In the genomic region with DNA sequence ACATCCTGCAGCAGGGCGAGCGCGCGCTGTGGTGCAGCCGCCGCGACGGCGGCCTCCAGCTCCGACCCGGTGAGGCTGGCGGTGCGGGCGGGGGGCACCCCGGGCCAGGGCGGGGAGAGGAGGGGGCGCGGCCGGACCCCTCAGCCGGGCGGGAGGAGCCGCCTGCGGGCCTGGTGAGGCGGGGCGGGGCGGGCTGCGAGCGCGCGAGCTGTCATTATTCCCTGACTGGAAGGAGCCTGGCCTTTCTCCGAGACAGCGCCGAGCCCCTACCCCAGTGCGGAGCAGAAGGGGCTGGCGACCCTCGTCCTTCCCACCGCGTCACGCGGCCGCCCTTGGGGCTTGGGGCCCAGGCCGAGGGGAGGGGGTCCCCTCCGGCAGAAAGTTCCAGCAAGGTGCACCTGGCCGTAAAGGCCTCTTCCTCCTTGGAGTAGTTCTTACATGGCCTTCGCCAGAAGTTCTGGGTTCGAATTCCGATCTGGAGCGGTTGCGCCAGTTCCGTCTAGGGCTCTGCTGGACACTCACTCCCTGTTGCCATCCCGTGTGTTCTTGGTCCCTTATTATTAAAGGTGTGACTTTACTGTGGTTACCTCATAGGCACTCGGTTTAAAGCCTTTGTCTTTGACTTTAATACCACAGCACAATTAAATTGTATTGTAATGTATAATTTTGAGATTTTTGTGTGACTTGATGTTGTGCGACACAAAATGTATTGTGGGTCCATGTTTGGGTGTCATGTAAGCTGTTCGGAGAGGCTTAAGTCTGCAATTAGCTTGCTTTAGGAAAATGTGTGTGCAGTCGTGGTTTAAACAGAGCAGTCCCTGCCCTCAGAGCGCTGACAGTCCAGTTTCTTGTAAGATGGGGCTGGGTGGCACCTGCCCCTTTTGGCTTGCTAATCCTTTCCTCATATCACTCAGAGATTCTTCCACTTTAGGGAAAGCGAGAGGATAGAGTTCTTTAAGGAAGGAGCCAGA, we compare ENCODE assay signal across 1 cellular context.
TF ChIP-seq lines count a peak whose summit lies in the region.

No MANE protein-coding gene starts in this region.

TF ChIP-seq in WTC11, 78 proteins besides CTCF, POLR2A, EP300 and RAD21 (continued from another document):
- TF ChIP-seq, protein P1, sequence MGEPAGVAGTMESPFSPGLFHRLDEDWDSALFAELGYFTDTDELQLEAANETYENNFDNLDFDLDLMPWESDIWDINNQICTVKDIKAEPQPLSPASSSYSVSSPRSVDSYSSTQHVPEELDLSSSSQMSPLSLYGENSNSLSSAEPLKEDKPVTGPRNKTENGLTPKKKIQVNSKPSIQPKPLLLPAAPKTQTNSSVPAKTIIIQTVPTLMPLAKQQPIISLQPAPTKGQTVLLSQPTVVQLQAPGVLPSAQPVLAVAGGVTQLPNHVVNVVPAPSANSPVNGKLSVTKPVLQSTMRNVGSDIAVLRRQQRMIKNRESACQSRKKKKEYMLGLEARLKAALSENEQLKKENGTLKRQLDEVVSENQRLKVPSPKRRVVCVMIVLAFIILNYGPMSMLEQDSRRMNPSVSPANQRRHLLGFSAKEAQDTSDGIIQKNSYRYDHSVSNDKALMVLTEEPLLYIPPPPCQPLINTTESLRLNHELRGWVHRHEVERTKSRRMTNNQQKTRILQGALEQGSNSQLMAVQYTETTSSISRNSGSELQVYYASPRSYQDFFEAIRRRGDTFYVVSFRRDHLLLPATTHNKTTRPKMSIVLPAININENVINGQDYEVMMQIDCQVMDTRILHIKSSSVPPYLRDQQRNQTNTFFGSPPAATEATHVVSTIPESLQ (CRISPR knock-in tag; IDR thresholded peaks at IDR 0.05) = no peak
- no peak for TF ChIP-seq ZNF416 (CRISPR knock-in tag; IDR thresholded peaks at IDR 0.05)
- TF ChIP-seq, protein P2, sequence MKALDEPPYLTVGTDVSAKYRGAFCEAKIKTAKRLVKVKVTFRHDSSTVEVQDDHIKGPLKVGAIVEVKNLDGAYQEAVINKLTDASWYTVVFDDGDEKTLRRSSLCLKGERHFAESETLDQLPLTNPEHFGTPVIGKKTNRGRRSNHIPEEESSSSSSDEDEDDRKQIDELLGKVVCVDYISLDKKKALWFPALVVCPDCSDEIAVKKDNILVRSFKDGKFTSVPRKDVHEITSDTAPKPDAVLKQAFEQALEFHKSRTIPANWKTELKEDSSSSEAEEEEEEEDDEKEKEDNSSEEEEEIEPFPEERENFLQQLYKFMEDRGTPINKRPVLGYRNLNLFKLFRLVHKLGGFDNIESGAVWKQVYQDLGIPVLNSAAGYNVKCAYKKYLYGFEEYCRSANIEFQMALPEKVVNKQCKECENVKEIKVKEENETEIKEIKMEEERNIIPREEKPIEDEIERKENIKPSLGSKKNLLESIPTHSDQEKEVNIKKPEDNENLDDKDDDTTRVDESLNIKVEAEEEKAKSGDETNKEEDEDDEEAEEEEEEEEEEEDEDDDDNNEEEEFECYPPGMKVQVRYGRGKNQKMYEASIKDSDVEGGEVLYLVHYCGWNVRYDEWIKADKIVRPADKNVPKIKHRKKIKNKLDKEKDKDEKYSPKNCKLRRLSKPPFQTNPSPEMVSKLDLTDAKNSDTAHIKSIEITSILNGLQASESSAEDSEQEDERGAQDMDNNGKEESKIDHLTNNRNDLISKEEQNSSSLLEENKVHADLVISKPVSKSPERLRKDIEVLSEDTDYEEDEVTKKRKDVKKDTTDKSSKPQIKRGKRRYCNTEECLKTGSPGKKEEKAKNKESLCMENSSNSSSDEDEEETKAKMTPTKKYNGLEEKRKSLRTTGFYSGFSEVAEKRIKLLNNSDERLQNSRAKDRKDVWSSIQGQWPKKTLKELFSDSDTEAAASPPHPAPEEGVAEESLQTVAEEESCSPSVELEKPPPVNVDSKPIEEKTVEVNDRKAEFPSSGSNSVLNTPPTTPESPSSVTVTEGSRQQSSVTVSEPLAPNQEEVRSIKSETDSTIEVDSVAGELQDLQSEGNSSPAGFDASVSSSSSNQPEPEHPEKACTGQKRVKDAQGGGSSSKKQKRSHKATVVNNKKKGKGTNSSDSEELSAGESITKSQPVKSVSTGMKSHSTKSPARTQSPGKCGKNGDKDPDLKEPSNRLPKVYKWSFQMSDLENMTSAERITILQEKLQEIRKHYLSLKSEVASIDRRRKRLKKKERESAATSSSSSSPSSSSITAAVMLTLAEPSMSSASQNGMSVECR (CRISPR knock-in tag; IDR thresholded peaks at IDR 0.05; ENCODE audit: borderline replicate concordance) = no peak
- TF ChIP-seq ESRRA (CRISPR knock-in tag; IDR thresholded peaks at IDR 0.05; ENCODE audit: borderline replicate concordance) = 0 out of 2 replicates have a peak, but pooled peaks have one; percentile 26
- TF ChIP-seq SMAD4 (CRISPR knock-in tag; IDR thresholded peaks at IDR 0.05) = no peak
- TF ChIP-seq, protein P3, sequence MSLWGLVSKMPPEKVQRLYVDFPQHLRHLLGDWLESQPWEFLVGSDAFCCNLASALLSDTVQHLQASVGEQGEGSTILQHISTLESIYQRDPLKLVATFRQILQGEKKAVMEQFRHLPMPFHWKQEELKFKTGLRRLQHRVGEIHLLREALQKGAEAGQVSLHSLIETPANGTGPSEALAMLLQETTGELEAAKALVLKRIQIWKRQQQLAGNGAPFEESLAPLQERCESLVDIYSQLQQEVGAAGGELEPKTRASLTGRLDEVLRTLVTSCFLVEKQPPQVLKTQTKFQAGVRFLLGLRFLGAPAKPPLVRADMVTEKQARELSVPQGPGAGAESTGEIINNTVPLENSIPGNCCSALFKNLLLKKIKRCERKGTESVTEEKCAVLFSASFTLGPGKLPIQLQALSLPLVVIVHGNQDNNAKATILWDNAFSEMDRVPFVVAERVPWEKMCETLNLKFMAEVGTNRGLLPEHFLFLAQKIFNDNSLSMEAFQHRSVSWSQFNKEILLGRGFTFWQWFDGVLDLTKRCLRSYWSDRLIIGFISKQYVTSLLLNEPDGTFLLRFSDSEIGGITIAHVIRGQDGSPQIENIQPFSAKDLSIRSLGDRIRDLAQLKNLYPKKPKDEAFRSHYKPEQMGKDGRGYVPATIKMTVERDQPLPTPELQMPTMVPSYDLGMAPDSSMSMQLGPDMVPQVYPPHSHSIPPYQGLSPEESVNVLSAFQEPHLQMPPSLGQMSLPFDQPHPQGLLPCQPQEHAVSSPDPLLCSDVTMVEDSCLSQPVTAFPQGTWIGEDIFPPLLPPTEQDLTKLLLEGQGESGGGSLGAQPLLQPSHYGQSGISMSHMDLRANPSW (CRISPR knock-in tag; conservative IDR thresholded peaks at IDR 0.05; ENCODE audit: low read depth) = no peak
- TF ChIP-seq, protein P4, sequence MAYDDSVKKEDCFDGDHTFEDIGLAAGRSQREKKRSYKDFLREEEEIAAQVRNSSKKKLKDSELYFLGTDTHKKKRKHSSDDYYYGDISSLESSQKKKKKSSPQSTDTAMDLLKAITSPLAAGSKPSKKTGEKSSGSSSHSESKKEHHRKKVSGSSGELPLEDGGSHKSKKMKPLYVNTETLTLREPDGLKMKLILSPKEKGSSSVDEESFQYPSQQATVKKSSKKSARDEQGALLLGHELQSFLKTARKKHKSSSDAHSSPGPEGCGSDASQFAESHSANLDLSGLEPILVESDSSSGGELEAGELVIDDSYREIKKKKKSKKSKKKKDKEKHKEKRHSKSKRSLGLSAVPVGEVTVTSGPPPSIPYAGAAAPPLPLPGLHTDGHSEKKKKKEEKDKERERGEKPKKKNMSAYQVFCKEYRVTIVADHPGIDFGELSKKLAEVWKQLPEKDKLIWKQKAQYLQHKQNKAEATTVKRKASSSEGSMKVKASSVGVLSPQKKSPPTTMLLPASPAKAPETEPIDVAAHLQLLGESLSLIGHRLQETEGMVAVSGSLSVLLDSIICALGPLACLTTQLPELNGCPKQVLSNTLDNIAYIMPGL (CRISPR knock-in tag; IDR thresholded peaks at IDR 0.05) = 0 out of 2 replicates have a peak, but pooled peaks have one; percentile 9
- no peak for TF ChIP-seq ZNF317 (CRISPR knock-in tag; IDR thresholded peaks at IDR 0.05; ENCODE audit: borderline replicate concordance, low read depth)
- TF ChIP-seq, protein P5, sequence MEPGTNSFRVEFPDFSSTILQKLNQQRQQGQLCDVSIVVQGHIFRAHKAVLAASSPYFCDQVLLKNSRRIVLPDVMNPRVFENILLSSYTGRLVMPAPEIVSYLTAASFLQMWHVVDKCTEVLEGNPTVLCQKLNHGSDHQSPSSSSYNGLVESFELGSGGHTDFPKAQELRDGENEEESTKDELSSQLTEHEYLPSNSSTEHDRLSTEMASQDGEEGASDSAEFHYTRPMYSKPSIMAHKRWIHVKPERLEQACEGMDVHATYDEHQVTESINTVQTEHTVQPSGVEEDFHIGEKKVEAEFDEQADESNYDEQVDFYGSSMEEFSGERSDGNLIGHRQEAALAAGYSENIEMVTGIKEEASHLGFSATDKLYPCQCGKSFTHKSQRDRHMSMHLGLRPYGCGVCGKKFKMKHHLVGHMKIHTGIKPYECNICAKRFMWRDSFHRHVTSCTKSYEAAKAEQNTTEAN (CRISPR knock-in tag; IDR thresholded peaks at IDR 0.05) = no peak
- TF ChIP-seq, protein P6, sequence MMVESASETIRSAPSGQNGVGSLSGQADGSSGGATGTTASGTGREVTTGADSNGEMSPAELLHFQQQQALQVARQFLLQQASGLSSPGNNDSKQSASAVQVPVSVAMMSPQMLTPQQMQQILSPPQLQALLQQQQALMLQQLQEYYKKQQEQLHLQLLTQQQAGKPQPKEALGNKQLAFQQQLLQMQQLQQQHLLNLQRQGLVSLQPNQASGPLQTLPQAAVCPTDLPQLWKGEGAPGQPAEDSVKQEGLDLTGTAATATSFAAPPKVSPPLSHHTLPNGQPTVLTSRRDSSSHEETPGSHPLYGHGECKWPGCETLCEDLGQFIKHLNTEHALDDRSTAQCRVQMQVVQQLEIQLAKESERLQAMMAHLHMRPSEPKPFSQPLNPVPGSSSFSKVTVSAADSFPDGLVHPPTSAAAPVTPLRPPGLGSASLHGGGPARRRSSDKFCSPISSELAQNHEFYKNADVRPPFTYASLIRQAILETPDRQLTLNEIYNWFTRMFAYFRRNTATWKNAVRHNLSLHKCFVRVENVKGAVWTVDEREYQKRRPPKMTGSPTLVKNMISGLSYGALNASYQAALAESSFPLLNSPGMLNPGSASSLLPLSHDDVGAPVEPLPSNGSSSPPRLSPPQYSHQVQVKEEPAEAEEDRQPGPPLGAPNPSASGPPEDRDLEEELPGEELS (CRISPR knock-in tag; IDR thresholded peaks at IDR 0.05) = no peak
- TF ChIP-seq, protein P7, sequence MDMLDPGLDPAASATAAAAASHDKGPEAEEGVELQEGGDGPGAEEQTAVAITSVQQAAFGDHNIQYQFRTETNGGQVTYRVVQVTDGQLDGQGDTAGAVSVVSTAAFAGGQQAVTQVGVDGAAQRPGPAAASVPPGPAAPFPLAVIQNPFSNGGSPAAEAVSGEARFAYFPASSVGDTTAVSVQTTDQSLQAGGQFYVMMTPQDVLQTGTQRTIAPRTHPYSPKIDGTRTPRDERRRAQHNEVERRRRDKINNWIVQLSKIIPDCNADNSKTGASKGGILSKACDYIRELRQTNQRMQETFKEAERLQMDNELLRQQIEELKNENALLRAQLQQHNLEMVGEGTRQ (CRISPR knock-in tag; IDR thresholded peaks at IDR 0.05) = no peak; the same call in 1 of the 2 replicates
- no peak for TF ChIP-seq SP1 (CRISPR knock-in tag; conservative IDR thresholded peaks at IDR 0.05)
